Comparison of ENCODE assay signal across 20 cellular contexts in the genomic region with DNA sequence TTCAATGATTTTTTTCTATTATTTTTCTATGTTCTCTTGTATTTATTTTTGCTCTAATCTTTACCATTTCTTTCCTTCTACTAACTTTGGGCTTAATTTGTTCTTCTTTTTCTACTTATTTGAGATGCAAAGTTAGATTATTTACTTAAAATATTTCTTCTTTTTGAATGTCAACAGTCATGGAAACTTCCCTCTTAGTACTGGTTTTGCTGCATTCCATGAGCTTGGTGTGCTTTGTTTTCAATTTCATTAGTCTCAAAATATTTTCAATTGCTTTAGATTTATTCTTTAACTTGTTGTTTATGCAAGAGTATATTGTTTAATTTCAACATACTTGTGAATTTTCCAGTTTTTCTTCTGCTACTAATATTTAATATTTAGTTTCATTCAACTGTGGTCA.
A peak's percentile ranks its signal among the peaks of the same experiment; 100 is the strongest.
DNase-seq lines count a peak whose midpoint lies in the region; ATAC-seq and TF ChIP-seq lines count a peak whose summit lies in the region.
"Had no signal": no experiment of that assay in that cellular context is flagged by ENCODE, and none has a peak within 500 bp of the region (broad histone marks: within the 10 kb centered on the region; RNA-seq: fewer than 3 reads in every experiment).

No MANE protein-coding gene starts in this region.

- TF ChIP-seq CTCF in H9 (conservative IDR thresholded peaks at IDR 0.05): no peak
- no peak for TF ChIP-seq CTCF in PC-3 (conservative IDR thresholded peaks at IDR 0.05; ENCODE audit: low read depth, low read length)
- TF ChIP-seq CTCF in lower lobe of right lung (IDR thresholded peaks at IDR 0.05): no peak

- no peak overlapping the region for H3K4me2 ChIP-seq in H9 (ENCODE audit: insufficient read depth, insufficient read length, low read length)
- H3K4me2 ChIP-seq in PC-3 (ENCODE audit: low read length): no peak overlapping the region
- H3K4me2 ChIP-seq: A549 had no signal

- H4K20me1 ChIP-seq in H9 (ENCODE audit: control insufficient read depth, insufficient read depth, insufficient read length): no peaks in the 10 kb centered on the region
- no peaks in the 10 kb centered on the region for H4K20me1 ChIP-seq in PC-3 (ENCODE audit: low read length)

- no peak overlapping the region for H3K14ac ChIP-seq in H9 (ENCODE audit: insufficient read depth, low read length)

- no peak overlapping the region for H2BK20ac ChIP-seq in H9 (ENCODE audit: low read depth, low read length, poor library complexity, severe bottlenecking)

- H3K4me3 Mint-ChIP-seq in H9: no peak overlapping the region
- H3K4me3 Mint-ChIP-seq: CD4-positive, alpha-beta memory T cell; HFFc6 had no signal

- no peak overlapping the region for H2AK5ac ChIP-seq in H9 (ENCODE audit: insufficient read length, low read length)

- peaks cover 0 to 5% (median 0%) of the 10 kb centered on the region in 3 experiments; a peak in 1 of 7 replicates for H3K36me3 Mint-ChIP-seq in H9 (ENCODE audit: insufficient read depth in 1 of 3, low read depth in 3 of 3)
- H3K36me3 Mint-ChIP-seq: CD4-positive, alpha-beta memory T cell had no signal

- no peaks in the 10 kb centered on the region for H3K79me1 ChIP-seq in H9 (ENCODE audit: insufficient read depth, low read depth, low read length, poor library complexity, severe bottlenecking)

- H3K27ac ChIP-seq in H9 (ENCODE audit: insufficient read length, low read depth, low read length) (no peak overlapping the region), PC-3 (ENCODE audit: low read length) (no peak overlapping the region), iPS-18a (ENCODE audit: low read length) (peak overlapping the region; percentile 24), lower lobe of right lung (no peak overlapping the region)
- H3K27ac ChIP-seq: A549, GM23248 had no signal

- no peak overlapping the region for H3K9ac ChIP-seq in H9 (ENCODE audit: extremely low read depth, insufficient read length, low read length)
- H3K9ac ChIP-seq in PC-3 (ENCODE audit: low read length): no peak overlapping the region
- no peak overlapping the region for H3K9ac ChIP-seq in iPS-18a (ENCODE audit: low read length)
- H3K9ac ChIP-seq: GM23248 had no signal

- H3K27me3 ChIP-seq in H9 (ENCODE audit: insufficient read depth, low read length) (no peaks in the 10 kb centered on the region), PC-3 (ENCODE audit: low read length) (peaks cover 32% of the 10 kb centered on the region), iPS-18a (ENCODE audit: control insufficient read depth, insufficient read depth, low read length) (no peaks in the 10 kb centered on the region), lower lobe of right lung (ENCODE audit: low read depth) (no peaks in the 10 kb centered on the region)

- H3K27ac Mint-ChIP-seq in H9: peak overlapping the region in 2 of 3 experiments; percentile 63 to 76; a peak in 3 of 7 replicates
- H3K27ac Mint-ChIP-seq: CD4-positive, alpha-beta memory T cell; HFFc6 had no signal

- no peak overlapping the region for H2BK120ac ChIP-seq in H9 (ENCODE audit: low read depth, low read length, poor library complexity, severe bottlenecking)

- H2AFZ ChIP-seq in H9 (ENCODE audit: low read length) (no peak overlapping the region), PC-3 (ENCODE audit: low read length) (no peak overlapping the region)
- H2AFZ ChIP-seq: GM23248 had no signal

- H4K8ac ChIP-seq in H9 (replicated peaks; ENCODE audit: insufficient read length, low read depth, low read length): no peak overlapping the region

- POLR2A ChIA-PET in PC-3 (lab: Charles Lee; ENCODE audit: unreplicated experiment): no interaction called here

- no peaks in the 10 kb centered on the region for H3K36me3 ChIP-seq in PC-3 (ENCODE audit: low read depth, low read length)
- H3K36me3 ChIP-seq in iPS-18a (ENCODE audit: control insufficient read depth, low read depth, low read length): no peaks in the 10 kb centered on the region
- no peaks in the 10 kb centered on the region for H3K36me3 ChIP-seq in lower lobe of right lung
- H3K36me3 ChIP-seq: HAP-1 had no signal

- H2BK15ac ChIP-seq in H9 (ENCODE audit: low read depth, low read length): no peak overlapping the region

- H4K91ac ChIP-seq in H9 (ENCODE audit: insufficient read length, low read depth, low read length): no peak overlapping the region

- DNase-seq in H9: no peak
- DNase-seq in PC-3: peak; percentile 30
- DNase-seq in AML-193 (lab: John Stamatoyannopoulos, UW): no peak
- DNase-seq in lower lobe of right lung: no peak
- DNase-seq in NCI-H524 treated with DMSO at 0.1 percent for 48 hours (lab: John Stamatoyannopoulos, UW): no peak
- DNase-seq: 8988T; ACHN; C1 segment of cervical spinal cord; Calu3; CD4-positive, alpha-beta memory T cell; COR-L47; DMS53; DMS79 treated with DMSO at 0.1 percent for 48 hours; GF-D8; GM23248; HFFc6 had no signal

- no peak overlapping the region for H3T11ph ChIP-seq in H9 (ENCODE audit: low read length)

- no peak overlapping the region for H3K23ac ChIP-seq in H9 (ENCODE audit: insufficient read length, low read depth, low read length)

- H3K56ac ChIP-seq in H9 (ENCODE audit: insufficient read length, low read depth, low read length): no peak overlapping the region

- H2BK12ac ChIP-seq in H9 (ENCODE audit: insufficient read length, low read depth, low read length): no peak overlapping the region

- H3K18ac ChIP-seq in H9 (ENCODE audit: insufficient read length, low read depth, low read length): no peak overlapping the region

- H3K4me1 ChIP-seq in H9 (ENCODE audit: insufficient read depth, low read length): no peaks in the 10 kb centered on the region
- H3K4me1 ChIP-seq in PC-3 (ENCODE audit: insufficient read depth, low read length): 0 out of 2 replicates have a peak, but pooled peaks cover 3% of the 10 kb centered on the region
- peaks cover 18% of the 10 kb centered on the region for H3K4me1 ChIP-seq in iPS-18a (ENCODE audit: control insufficient read depth, low read depth, low read length)
- no peaks in the 10 kb centered on the region for H3K4me1 ChIP-seq in lower lobe of right lung
- H3K4me1 ChIP-seq: A549, HAP-1 had no signal

- no peaks in the 10 kb centered on the region for H3K9me3 ChIP-seq in H9 (ENCODE audit: control insufficient read depth, low read depth, low read length)
- H3K9me3 ChIP-seq in PC-3 (ENCODE audit: low read length): no peaks in the 10 kb centered on the region
- no peaks in the 10 kb centered on the region for H3K9me3 ChIP-seq in iPS-18a (ENCODE audit: control insufficient read depth, low read depth, low read length)
- H3K9me3 ChIP-seq in lower lobe of right lung: peaks cover 7% of the 10 kb centered on the region
- H3K9me3 ChIP-seq: A549, HAP-1 had no signal

- H3K9me2 ChIP-seq in PC-3 (replicated peaks; ENCODE audit: low read length): no peaks in the 10 kb centered on the region

- no peak overlapping the region for H4K5ac ChIP-seq in H9 (ENCODE audit: insufficient read length, low read depth, low read length)

- H3K4me3 ChIP-seq in PC-3 (ENCODE audit: low read length) (no peak overlapping the region), iPS-18a (ENCODE audit: low read length) (no peak overlapping the region), lower lobe of right lung (no peak overlapping the region)
- H3K4me3 ChIP-seq: A549, GM23248, HAP-1 had no signal

- ATAC-seq in PC-3 (no peak), lower lobe of right lung (no peak), GM21825 (IDR thresholded peaks at IDR 0.05; ENCODE audit: unreplicated experiment) (no peak)
- ATAC-seq: A549 had no signal

- BruUV-seq in PC-3 (replicated peaks; lab: Mats Ljungman, UMichigan): no TSS peak

- CTCF ChIA-PET in PC-3 (lab: Charles Lee): no interaction called here

- no peaks in the 10 kb centered on the region for H3K27me3 Mint-ChIP-seq in H9 (ENCODE audit: low read depth)

- no peaks in the 10 kb centered on the region for H3F3A ChIP-seq in PC-3 (ENCODE audit: low read length, unreplicated experiment)

- no peaks in the 10 kb centered on the region; a peak in 1 of 5 replicates for H3K9me3 Mint-ChIP-seq in H9

- H3K23me2 ChIP-seq in H9 (ENCODE audit: insufficient read length, low read depth, low read length, poor library complexity, severe bottlenecking): no peaks in the 10 kb centered on the region

- no peak overlapping the region for H2BK5ac ChIP-seq in H9 (ENCODE audit: insufficient read length, low read length)

- H3K4ac ChIP-seq in H9 (ENCODE audit: low read depth, low read length): no peak overlapping the region

- H3K79me2 ChIP-seq in H9 (ENCODE audit: insufficient read depth, low read length): no peaks in the 10 kb centered on the region
- H3K79me2 ChIP-seq in PC-3 (ENCODE audit: low read length): no peaks in the 10 kb centered on the region

- intact Hi-C loops in PC-3 (cut with micrococcal nuclease): no loop called here
- intact Hi-C loops in lower lobe of right lung (cut with DNase I): no loop called here

- H3K4me1 Mint-ChIP-seq in H9: peaks cover 17 to 19% of the 10 kb centered on the region in 2 experiments
- H3K4me1 Mint-ChIP-seq: CD4-positive, alpha-beta memory T cell had no signal
